Comparison of ENCODE assay signal across 8 cellular contexts in the genomic region with DNA sequence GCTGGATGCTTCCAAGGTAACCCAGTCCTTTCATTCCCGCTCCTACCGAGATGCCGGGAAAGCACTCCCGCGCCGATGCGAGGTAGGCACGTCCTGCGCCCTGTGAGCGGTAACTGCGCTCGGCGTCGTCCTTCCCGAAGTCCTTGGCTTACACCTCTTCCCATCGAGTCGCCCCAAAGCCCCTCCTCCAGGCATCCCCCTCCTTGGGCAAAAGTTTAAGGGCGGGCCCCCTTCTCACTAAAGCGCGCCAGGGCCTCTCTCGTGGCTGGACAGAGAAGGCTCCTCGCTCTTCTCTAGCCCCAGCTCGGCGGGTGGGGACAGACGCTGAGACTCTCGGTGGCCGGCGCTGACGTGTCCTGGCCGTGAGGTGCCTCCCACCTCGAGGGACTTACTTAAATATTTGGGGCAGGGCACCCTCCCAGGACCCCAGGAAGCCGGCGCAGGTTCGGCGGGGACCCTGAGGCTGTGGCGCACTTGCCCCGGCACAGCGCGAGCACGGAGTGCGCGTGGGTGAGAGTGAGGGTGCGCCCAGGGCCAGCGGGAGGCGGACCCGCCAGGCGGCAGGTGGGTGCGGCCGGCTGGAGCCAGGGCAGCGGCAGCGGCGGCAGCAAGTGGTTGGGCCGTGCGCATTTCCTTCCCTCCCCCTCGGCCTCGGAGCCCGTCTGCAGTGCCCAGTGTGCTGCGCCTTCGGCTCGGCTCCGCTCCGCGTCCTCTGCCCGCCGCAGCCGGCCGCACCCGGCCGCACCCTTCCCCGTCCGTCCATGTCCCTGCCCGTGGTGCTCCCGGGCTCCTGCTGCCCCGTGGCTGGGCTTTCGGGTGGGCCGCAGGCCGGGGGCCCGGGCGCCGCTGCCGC. TPM values are rescaled to one million over a fixed set of nuclear protein-coding genes. Genes with fewer than 3 reads are reported as not detected.
DNase-seq lines count a peak whose midpoint lies in the region; ATAC-seq and TF ChIP-seq lines count a peak whose summit lies in the region.

A gene with protein sequence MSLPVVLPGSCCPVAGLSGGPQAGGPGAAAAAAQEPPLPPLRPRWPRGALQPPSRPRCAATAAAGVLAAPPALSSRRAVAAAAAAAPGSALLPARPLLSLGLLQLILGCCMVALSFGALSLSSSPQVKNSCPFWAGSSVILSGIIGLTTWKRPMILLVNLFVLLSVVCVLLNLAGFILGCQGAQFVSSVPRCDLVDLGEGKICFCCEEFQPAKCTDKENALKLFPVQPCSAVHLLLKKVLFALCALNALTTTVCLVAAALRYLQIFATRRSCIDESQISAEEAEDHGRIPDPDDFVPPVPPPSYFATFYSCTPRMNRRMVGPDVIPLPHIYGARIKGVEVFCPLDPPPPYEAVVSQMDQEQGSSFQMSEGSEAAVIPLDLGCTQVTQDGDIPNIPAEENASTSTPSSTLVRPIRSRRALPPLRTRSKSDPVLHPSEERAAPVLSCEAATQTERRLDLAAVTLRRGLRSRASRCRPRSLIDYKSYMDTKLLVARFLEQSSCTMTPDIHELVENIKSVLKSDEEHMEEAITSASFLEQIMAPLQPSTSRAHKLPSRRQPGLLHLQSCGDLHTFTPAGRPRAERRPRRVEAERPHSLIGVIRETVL (plus strand): TSS at position 667 of the 853 bp plus-strand sequence. CDS start 95 bp downstream, at position 762.

- H3K9me3 Mint-ChIP-seq in WTC11 = no peaks in the 10 kb centered on the region
- no peaks in the 10 kb centered on the region for H3K9me3 Mint-ChIP-seq in glutamatergic neuron (ENCODE audit: unreplicated experiment)

- DNase-seq in NCI-H82 (lab: John Stamatoyannopoulos, UW) (peak; percentile 42), NCI-H82 treated with DMSO at 0.1 percent for 48 hours (lab: John Stamatoyannopoulos, UW; ENCODE audit: unreplicated experiment) (no peak), LoVo (ENCODE audit: low spot score) (peak; percentile 77), WTC11 (ENCODE audit: low spot score) (peak; percentile 75), glutamatergic neuron (peak; percentile 65), nucleus accumbens (lab: John Stamatoyannopoulos, UW) (peak in 43 of 56 donors; percentile 5 to 73 (median 36)), SKM-1 treated with dmso at 0.1 percent for 144 hours (lab: John Stamatoyannopoulos, UW; ENCODE audit: unreplicated experiment) (no peak)
- no peak for DNase-seq in stimulated activated CD4-positive, alpha-beta T cell treated with anti-CD3 and anti-CD28 coated beads, Interleukin-12 subunit alpha, Interleukin-12 subunit beta, amount 100 ng/mL, for 4 hours

- ATAC-seq in WTC11 = peak; percentile 76

- H3K4me1 Mint-ChIP-seq in WTC11 (peaks cover 41% of the 10 kb centered on the region), glutamatergic neuron (ENCODE audit: low read depth, unreplicated experiment) (no peaks in the 10 kb centered on the region)

- no peaks in the 10 kb centered on the region for H3K36me3 Mint-ChIP-seq in WTC11
- H3K36me3 Mint-ChIP-seq in glutamatergic neuron (ENCODE audit: unreplicated experiment) = no peaks in the 10 kb centered on the region

- CTCF ChIA-PET in WTC11 (lab: Charles Lee) = interaction anchor here (0.6 kb wide), 1 partner anchor 17 kb away, joined by 3 read pairs; no protein-coding TSS in a partner anchor

- no peak for TF ChIP-seq CTCF in WTC11 (IDR thresholded peaks at IDR 0.05)
- TF ChIP-seq CTCF in glutamatergic neuron (IDR thresholded peaks at IDR 0.05; ENCODE audit: partially characterized antibody, unreplicated experiment) = no peak

- POLR2A ChIA-PET in WTC11 (lab: Charles Lee) = interaction anchor here (1.1 kb wide), 1 partner anchor 17 kb away, joined by 6 read pairs; no protein-coding TSS in a partner anchor

- H3K27me3 Mint-ChIP-seq in WTC11 (ENCODE audit: low read depth) = peaks cover 22% of the 10 kb centered on the region
- peaks cover 14% of the 10 kb centered on the region for H3K27me3 Mint-ChIP-seq in glutamatergic neuron (ENCODE audit: unreplicated experiment)

- H3K27ac Mint-ChIP-seq in WTC11 (no peak within 1 kb of the TSS), glutamatergic neuron (ENCODE audit: unreplicated experiment) (no peak within 1 kb of the TSS)

- H3K4me3 Mint-ChIP-seq in WTC11 = peak within 1 kb of the TSS; percentile 80
- peak within 1 kb of the TSS; percentile 88 for H3K4me3 Mint-ChIP-seq in glutamatergic neuron (ENCODE audit: unreplicated experiment)

TF ChIP-seq in WTC11, 78 proteins besides CTCF, POLR2A, EP300 and RAD21 (continues in another document):
- TF ChIP-seq, protein P1, sequence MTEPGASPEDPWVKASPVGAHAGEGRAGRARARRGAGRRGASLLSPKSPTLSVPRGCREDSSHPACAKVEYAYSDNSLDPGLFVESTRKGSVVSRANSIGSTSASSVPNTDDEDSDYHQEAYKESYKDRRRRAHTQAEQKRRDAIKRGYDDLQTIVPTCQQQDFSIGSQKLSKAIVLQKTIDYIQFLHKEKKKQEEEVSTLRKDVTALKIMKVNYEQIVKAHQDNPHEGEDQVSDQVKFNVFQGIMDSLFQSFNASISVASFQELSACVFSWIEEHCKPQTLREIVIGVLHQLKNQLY (CRISPR knock-in tag; IDR thresholded peaks at IDR 0.05) = no peak
- TF ChIP-seq TP53 (CRISPR knock-in tag; IDR thresholded peaks at IDR 0.05) = peak; percentile 57; the same call in 1 of the 2 replicates
- TF ChIP-seq SP1 (CRISPR knock-in tag; conservative IDR thresholded peaks at IDR 0.05) = no peak; the same call in 1 of the 2 replicates
- no peak for TF ChIP-seq ZNF263 (CRISPR knock-in tag; IDR thresholded peaks at IDR 0.05; ENCODE audit: low read depth)
- TF ChIP-seq, protein P2, sequence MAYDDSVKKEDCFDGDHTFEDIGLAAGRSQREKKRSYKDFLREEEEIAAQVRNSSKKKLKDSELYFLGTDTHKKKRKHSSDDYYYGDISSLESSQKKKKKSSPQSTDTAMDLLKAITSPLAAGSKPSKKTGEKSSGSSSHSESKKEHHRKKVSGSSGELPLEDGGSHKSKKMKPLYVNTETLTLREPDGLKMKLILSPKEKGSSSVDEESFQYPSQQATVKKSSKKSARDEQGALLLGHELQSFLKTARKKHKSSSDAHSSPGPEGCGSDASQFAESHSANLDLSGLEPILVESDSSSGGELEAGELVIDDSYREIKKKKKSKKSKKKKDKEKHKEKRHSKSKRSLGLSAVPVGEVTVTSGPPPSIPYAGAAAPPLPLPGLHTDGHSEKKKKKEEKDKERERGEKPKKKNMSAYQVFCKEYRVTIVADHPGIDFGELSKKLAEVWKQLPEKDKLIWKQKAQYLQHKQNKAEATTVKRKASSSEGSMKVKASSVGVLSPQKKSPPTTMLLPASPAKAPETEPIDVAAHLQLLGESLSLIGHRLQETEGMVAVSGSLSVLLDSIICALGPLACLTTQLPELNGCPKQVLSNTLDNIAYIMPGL (CRISPR knock-in tag; IDR thresholded peaks at IDR 0.05) = peak; percentile 64; the same call in 1 of the 2 replicates
- TF ChIP-seq, protein P3, sequence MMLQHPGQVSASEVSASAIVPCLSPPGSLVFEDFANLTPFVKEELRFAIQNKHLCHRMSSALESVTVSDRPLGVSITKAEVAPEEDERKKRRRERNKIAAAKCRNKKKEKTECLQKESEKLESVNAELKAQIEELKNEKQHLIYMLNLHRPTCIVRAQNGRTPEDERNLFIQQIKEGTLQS (CRISPR knock-in tag; conservative IDR thresholded peaks at IDR 0.05) = no peak
- TF ChIP-seq, protein P4, sequence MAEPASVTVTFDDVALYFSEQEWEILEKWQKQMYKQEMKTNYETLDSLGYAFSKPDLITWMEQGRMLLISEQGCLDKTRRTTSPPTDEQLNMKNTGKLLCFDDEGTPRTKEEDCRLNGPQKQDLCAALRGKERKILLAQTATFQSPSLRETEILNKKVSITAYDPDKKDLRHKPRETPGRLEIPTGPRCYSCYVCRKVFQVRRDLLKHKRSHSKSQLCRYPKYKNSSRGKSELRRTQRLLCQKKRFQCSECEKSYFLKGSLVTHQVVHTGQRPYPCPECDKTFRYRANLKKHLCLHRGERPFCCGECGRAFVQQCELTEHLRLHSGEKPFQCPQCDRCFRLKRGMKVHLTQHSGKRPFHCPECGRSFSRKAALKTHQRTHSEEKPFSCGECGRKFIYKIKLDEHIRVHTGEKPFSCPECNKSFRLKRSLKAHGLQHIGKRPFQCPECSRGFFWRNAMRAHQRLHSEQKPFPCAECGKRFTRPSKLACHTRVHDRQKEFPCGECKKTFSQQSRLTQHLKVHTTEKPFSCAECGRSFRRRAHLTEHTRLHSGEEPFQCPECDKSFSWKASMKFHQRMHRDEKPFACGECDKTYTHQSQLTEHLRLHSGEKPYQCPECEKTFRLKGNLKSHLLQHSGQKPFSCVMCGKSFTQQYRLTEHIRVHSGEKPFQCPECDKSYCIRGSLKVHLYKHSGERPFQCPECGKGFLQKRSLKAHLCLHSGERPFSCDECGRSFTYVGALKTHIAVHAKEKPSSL (CRISPR knock-in tag; conservative IDR thresholded peaks at IDR 0.05) = no peak
- TF ChIP-seq, protein P5, sequence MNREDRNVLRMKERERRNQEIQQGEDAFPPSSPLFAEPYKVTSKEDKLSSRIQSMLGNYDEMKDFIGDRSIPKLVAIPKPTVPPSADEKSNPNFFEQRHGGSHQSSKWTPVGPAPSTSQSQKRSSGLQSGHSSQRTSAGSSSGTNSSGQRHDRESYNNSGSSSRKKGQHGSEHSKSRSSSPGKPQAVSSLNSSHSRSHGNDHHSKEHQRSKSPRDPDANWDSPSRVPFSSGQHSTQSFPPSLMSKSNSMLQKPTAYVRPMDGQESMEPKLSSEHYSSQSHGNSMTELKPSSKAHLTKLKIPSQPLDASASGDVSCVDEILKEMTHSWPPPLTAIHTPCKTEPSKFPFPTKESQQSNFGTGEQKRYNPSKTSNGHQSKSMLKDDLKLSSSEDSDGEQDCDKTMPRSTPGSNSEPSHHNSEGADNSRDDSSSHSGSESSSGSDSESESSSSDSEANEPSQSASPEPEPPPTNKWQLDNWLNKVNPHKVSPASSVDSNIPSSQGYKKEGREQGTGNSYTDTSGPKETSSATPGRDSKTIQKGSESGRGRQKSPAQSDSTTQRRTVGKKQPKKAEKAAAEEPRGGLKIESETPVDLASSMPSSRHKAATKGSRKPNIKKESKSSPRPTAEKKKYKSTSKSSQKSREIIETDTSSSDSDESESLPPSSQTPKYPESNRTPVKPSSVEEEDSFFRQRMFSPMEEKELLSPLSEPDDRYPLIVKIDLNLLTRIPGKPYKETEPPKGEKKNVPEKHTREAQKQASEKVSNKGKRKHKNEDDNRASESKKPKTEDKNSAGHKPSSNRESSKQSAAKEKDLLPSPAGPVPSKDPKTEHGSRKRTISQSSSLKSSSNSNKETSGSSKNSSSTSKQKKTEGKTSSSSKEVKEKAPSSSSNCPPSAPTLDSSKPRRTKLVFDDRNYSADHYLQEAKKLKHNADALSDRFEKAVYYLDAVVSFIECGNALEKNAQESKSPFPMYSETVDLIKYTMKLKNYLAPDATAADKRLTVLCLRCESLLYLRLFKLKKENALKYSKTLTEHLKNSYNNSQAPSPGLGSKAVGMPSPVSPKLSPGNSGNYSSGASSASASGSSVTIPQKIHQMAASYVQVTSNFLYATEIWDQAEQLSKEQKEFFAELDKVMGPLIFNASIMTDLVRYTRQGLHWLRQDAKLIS (CRISPR knock-in tag; IDR thresholded peaks at IDR 0.05; ENCODE audit: borderline replicate concordance) = 0 out of 2 replicates have a peak, but pooled peaks have one; percentile 68

RNA-seq across cellular contexts. Expression of the gene that starts here (rescaled TPM):
- total RNA-seq in WTC11 (2021) (18.7 to 22.4 TPM (median 21.1 TPM) in 3 replicates), glutamatergic neuron (ENCODE audit: unreplicated experiment) (1.0 TPM)

Comparison
In these comparisons a context has a peak if more than half of its experiments do, and no peak if none do; other contexts are left out.
1. DNase-seq: peak in NCI-H82 (single experiment), LoVo (single experiment), WTC11 (single experiment), glutamatergic neuron (single experiment) and nucleus accumbens (43 of 56); none in NCI-H82 treated with DMSO at 0.1 percent for 48 hours (single experiment), SKM-1 treated with dmso at 0.1 percent for 144 hours (single experiment) and stimulated activated CD4-positive, alpha-beta T cell treated with anti-CD3 and anti-CD28 coated beads, Interleukin-12 subunit alpha, Interleukin-12 subunit beta, amount 100 ng/mL, for 4 hours (single experiment).